Comparison of ENCODE assay signal across 8 cellular contexts in the genomic region with DNA sequence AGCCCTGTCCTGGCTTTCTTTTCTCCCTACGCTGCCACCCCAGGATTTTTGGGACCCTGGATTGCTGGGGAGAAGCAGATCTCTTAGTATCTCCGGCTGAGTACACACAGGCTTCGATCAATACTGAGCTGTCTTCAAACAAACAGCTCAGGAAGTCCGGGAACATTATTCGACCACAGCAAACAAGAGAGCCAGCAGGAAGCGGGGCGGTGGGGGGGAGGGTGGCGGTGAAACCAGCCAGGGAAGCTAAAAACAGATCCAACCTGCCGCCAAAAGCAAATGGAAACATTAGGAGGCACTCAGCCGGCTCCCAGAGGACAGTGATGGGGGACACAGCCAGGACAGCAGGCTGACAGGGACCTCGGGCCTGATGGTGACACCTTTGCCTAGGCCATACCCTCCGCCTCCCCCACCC. TPM values are rescaled to one million over a fixed set of nuclear protein-coding genes. Genes with fewer than 3 reads are reported as not detected.
DNase-seq lines count a peak whose midpoint lies in the region; ATAC-seq, FAIRE-seq and TF ChIP-seq lines count a peak whose summit lies in the region.

No MANE protein-coding gene starts in this region.

- TF ChIP-seq CTCF in GM23338 (conservative IDR thresholded peaks at IDR 0.05; ENCODE audit: low read depth in 2 of 2) (no peak), endothelial cell of umbilical vein (IDR thresholded peaks at IDR 0.05; ENCODE audit: extremely low read depth in 1 of 2, insufficient read depth in 1 of 2, low read depth in 1 of 2, low read length in 2 of 2) (no peak), osteoblast (IDR thresholded peaks at IDR 0.05; ENCODE audit: extremely low read depth, low read depth, low read length) (no peak)

- peak overlapping the region; percentile 91 for H3K27ac Mint-ChIP-seq in GM23338

- H3K27me3 ChIP-seq in GM23338 (ENCODE audit: insufficient read depth) (no peaks in the 10 kb centered on the region), endothelial cell of umbilical vein (ENCODE audit: control insufficient read depth in 2 of 2, insufficient read depth in 2 of 2, low read length in 2 of 2) (no peaks in the 10 kb centered on the region), osteoblast (ENCODE audit: insufficient read depth, low read length) (no peaks in the 10 kb centered on the region)

- ATAC-seq in GM23338, result peak; percentile 29
- ATAC-seq in HG02763 (IDR thresholded peaks at IDR 0.05; ENCODE audit: unreplicated experiment), result no peak
- no peak for ATAC-seq in GM21390 (IDR thresholded peaks at IDR 0.05; ENCODE audit: unreplicated experiment)

- H3K9me2 ChIP-seq in GM23338 (ENCODE audit: insufficient read depth), result no peaks in the 10 kb centered on the region

- peak overlapping the region; percentile 33; the same call in 2 of the 3 replicates for H3K4me3 Mint-ChIP-seq in GM23338

- peak overlapping the region; percentile 22; the same call in 1 of the 2 replicates for H3K4me3 ChIP-seq in GM23338
- H3K4me3 ChIP-seq in endothelial cell of umbilical vein (replicated peaks in 1 of 3; ENCODE audit: insufficient read depth in 1 of 3, low read depth in 1 of 3, low read length in 3 of 3), result no peak overlapping the region
- H3K4me3 ChIP-seq in osteoblast (ENCODE audit: insufficient read depth, low read length), result no peak overlapping the region

- no peaks in the 10 kb centered on the region for H3K9me3 ChIP-seq in endothelial cell of umbilical vein (replicated peaks; ENCODE audit: control insufficient read depth, insufficient read depth, low read length)
- no peaks in the 10 kb centered on the region for H3K9me3 ChIP-seq in osteoblast (ENCODE audit: low read depth, low read length)

- H3K4me1 Mint-ChIP-seq in GM23338, result peaks cover 21% of the 10 kb centered on the region

- no TSS peak for BruUV-seq in endothelial cell of umbilical vein (replicated peaks; lab: Mats Ljungman, UMichigan)

- H4K20me1 ChIP-seq in GM23338 (replicated peaks; ENCODE audit: insufficient read depth) (no peaks in the 10 kb centered on the region), endothelial cell of umbilical vein (replicated peaks; ENCODE audit: control insufficient read depth, extremely low read depth, insufficient read depth, low read length) (no peaks in the 10 kb centered on the region), osteoblast (ENCODE audit: insufficient read depth, low read length) (no peaks in the 10 kb centered on the region)

- no peak overlapping the region for H2AFZ ChIP-seq in GM23338
- H2AFZ ChIP-seq in endothelial cell of umbilical vein (ENCODE audit: low read depth, low read length), result peak overlapping the region; percentile 84
- peak overlapping the region; percentile 35 for H2AFZ ChIP-seq in osteoblast (ENCODE audit: low read length)

- H3F3A ChIP-seq in GM23338 (replicated peaks; ENCODE audit: low read depth), result peaks cover 17% of the 10 kb centered on the region; the same call in 1 of the 2 replicates

- H3K79me2 ChIP-seq in GM23338 (replicated peaks; ENCODE audit: insufficient read depth) (no peaks in the 10 kb centered on the region), endothelial cell of umbilical vein (ENCODE audit: control insufficient read depth, insufficient read depth, low read length) (no peaks in the 10 kb centered on the region), osteoblast (ENCODE audit: insufficient read depth, low read length) (no peaks in the 10 kb centered on the region)

- peaks cover 24% of the 10 kb centered on the region for H3K4me1 ChIP-seq in GM23338 (ENCODE audit: insufficient read depth)
- peaks cover 14% of the 10 kb centered on the region for H3K4me1 ChIP-seq in endothelial cell of umbilical vein (ENCODE audit: control insufficient read depth, extremely low read depth, insufficient read depth, low read length)
- H3K4me1 ChIP-seq in osteoblast (ENCODE audit: insufficient read depth, low read length), result no peaks in the 10 kb centered on the region

- dilution Hi-C loops in endothelial cell of umbilical vein (cut with MboI; ENCODE audit: extremely low pct_ligation_motif_present, low sequenced_read_pairs), result no loop called here

- DNase-seq in GM23338 (ENCODE audit: low spot score) (peak; percentile 73), NCI-H748 treated with DMSO at 0.1 percent for 48 hours (lab: John Stamatoyannopoulos, UW) (peak; percentile 55), endothelial cell of umbilical vein (ENCODE audit: low read depth, low spot score) (peak; percentile 26), osteoblast (ENCODE audit: insufficient read length, low spot score, missing footprints) (peak; percentile 83), AG08396 (ENCODE audit: low spot score) (no peak), NCI-H187 treated with DMSO at 0.1 percent for 48 hours (lab: John Stamatoyannopoulos, UW) (no peak)

- H3K9me3 Mint-ChIP-seq in GM23338, result no peaks in the 10 kb centered on the region; the same call in 2 of the 3 replicates

- no peak for TF ChIP-seq POLR2A in endothelial cell of umbilical vein (IDR thresholded peaks at IDR 0.05; ENCODE audit: low read depth, low read length)

- H3K27ac ChIP-seq in GM23338 (ENCODE audit: low read depth) (peak overlapping the region; percentile 92), endothelial cell of umbilical vein (ENCODE audit: insufficient read depth, low read depth, low read length) (peak overlapping the region; percentile 61), osteoblast (ENCODE audit: low read depth, low read length) (no peak overlapping the region)

- POLR2A ChIA-PET in endothelial cell of umbilical vein (lab: Charles Lee), result interaction anchor here (0.6 kb wide), 2 partner anchors 10 to 150 kb away, joined by 4 to 7 read pairs; no protein-coding TSS in a partner anchor

- no peaks in the 10 kb centered on the region for H3K9me1 ChIP-seq in endothelial cell of umbilical vein (replicated peaks; ENCODE audit: control insufficient read depth, extremely low read depth, insufficient read depth, low read length)

- H3K36me3 Mint-ChIP-seq in GM23338 (ENCODE audit: low read depth), result peaks cover 54% of the 10 kb centered on the region

- H3K4me2 ChIP-seq in GM23338, result peak overlapping the region; percentile 66
- H3K4me2 ChIP-seq in endothelial cell of umbilical vein (ENCODE audit: insufficient read depth, low read length), result peak overlapping the region; percentile 25
- no peak overlapping the region for H3K4me2 ChIP-seq in osteoblast (ENCODE audit: insufficient read depth, low read length)

- peak overlapping the region; percentile 16 for H3K9ac ChIP-seq in endothelial cell of umbilical vein (replicated peaks; ENCODE audit: extremely low read depth, insufficient read depth, low read length)

- no peaks in the 10 kb centered on the region for H3K36me3 ChIP-seq in GM23338 (ENCODE audit: insufficient read depth)
- no peaks in the 10 kb centered on the region for H3K36me3 ChIP-seq in endothelial cell of umbilical vein (ENCODE audit: control insufficient read depth in 2 of 2, extremely low read depth in 1 of 2, insufficient read depth in 2 of 2, low read length in 2 of 2)
- H3K36me3 ChIP-seq in osteoblast (ENCODE audit: insufficient read depth, low read length), result no peaks in the 10 kb centered on the region

- H3K27me3 Mint-ChIP-seq in GM23338 (ENCODE audit: insufficient read depth, low read depth, poor library complexity), result peaks cover 18% of the 10 kb centered on the region

- CTCF ChIA-PET in endothelial cell of umbilical vein (lab: Charles Lee), result interaction anchor here (0.7 to 6.0 kb wide), 9 partner anchors 10 to 226 kb away, joined by 3 to 45 read pairs (median 4); no protein-coding TSS in a partner anchor

- FAIRE-seq in endothelial cell of umbilical vein (lab: Jason Lieb, UNC), result peak; percentile 89

- intact Hi-C loops in endothelial cell of umbilical vein (cut with micrococcal nuclease), result no loop called here

RNA-seq across cellular contexts. Expression of gene BCAM, which starts 12.2 kb away (rescaled TPM):
- total RNA-seq in GM23338 (2014; rRNA removed; shearing (Covaris generic)), result 80.5 and 100 TPM in 2 replicates
- polyA plus RNA-seq in GM23338 (2016; fragmentation: Nextera tagmentation; extraction: Ambion mirVana) (33.3 and 36.9 TPM in 2 replicates), endothelial cell of umbilical vein (23.9 and 32.5 TPM in 2 replicates)
- total RNA-seq in endothelial cell of umbilical vein (28.5 and 29.0 TPM in 2 replicates), osteoblast (4.3 and 4.4 TPM in 2 replicates)
- 10.3 and 16.7 TPM in 2 replicates for polyA plus RNA-seq in endothelial cell of umbilical vein (2011; cell fraction: cytosol; rRNA removed)
- 38.1 and 38.2 TPM in 2 replicates for polyA plus RNA-seq in endothelial cell of umbilical vein (2011; cell fraction: nucleus; rRNA removed)
- 15.7 and 30.3 TPM in 2 replicates for polyA plus RNA-seq in endothelial cell of umbilical vein (2012)
- 7.8 and 9.4 TPM in 2 replicates for polyA minus RNA-seq in endothelial cell of umbilical vein
- polyA minus RNA-seq in endothelial cell of umbilical vein (2011; cell fraction: cytosol; rRNA and poly(A)+ RNA removed), result not detected
- polyA minus RNA-seq in endothelial cell of umbilical vein (2011; cell fraction: nucleus; rRNA and poly(A)+ RNA removed), result 5.0 and 12.7 TPM in 2 replicates

RNA-seq across cellular contexts. Expression of gene CBLC, which starts 19.0 kb away (rescaled TPM):
- total RNA-seq in GM23338 (2014; rRNA removed; shearing (Covaris generic)), result 27.1 and 29.3 TPM in 2 replicates
- polyA plus RNA-seq in GM23338 (2016; fragmentation: Nextera tagmentation; extraction: Ambion mirVana) (13.8 and 14.5 TPM in 2 replicates), endothelial cell of umbilical vein (0.04 and 0.08 TPM in 2 replicates)
- total RNA-seq in endothelial cell of umbilical vein (not detected in 2 replicates), osteoblast (not detected in 2 replicates)
- not detected in 2 replicates for polyA plus RNA-seq in endothelial cell of umbilical vein (2011; cell fraction: cytosol; rRNA removed)
- polyA plus RNA-seq in endothelial cell of umbilical vein (2011; cell fraction: nucleus; rRNA removed), result 0.10 TPM in 1 of 2 replicates, not detected in the other
- polyA plus RNA-seq in endothelial cell of umbilical vein (2012), result not detected in 2 replicates
- polyA minus RNA-seq in endothelial cell of umbilical vein, result not detected in 2 replicates
- polyA minus RNA-seq in endothelial cell of umbilical vein (2011; cell fraction: cytosol; rRNA and poly(A)+ RNA removed), result not detected
- not detected in 2 replicates for polyA minus RNA-seq in endothelial cell of umbilical vein (2011; cell fraction: nucleus; rRNA and poly(A)+ RNA removed)

RNA-seq across cellular contexts. Expression of gene BCL3, which starts 48.2 kb away (rescaled TPM):
- total RNA-seq in GM23338 (2014; rRNA removed; shearing (Covaris generic)), result 0.62 and 1.4 TPM in 2 replicates
- polyA plus RNA-seq in GM23338 (2016; fragmentation: Nextera tagmentation; extraction: Ambion mirVana) (3.3 and 4.1 TPM in 2 replicates), endothelial cell of umbilical vein (11.0 and 15.3 TPM in 2 replicates)
- total RNA-seq in endothelial cell of umbilical vein (24.0 and 26.9 TPM in 2 replicates), osteoblast (6.5 and 7.2 TPM in 2 replicates)
- 7.2 and 9.0 TPM in 2 replicates for polyA plus RNA-seq in endothelial cell of umbilical vein (2011; cell fraction: cytosol; rRNA removed)
- 9.7 and 11.6 TPM in 2 replicates for polyA plus RNA-seq in endothelial cell of umbilical vein (2011; cell fraction: nucleus; rRNA removed)
- 10.4 and 17.2 TPM in 2 replicates for polyA plus RNA-seq in endothelial cell of umbilical vein (2012)
- 4.7 and 10.4 TPM in 2 replicates for polyA minus RNA-seq in endothelial cell of umbilical vein
- 17.0 TPM for polyA minus RNA-seq in endothelial cell of umbilical vein (2011; cell fraction: cytosol; rRNA and poly(A)+ RNA removed)
- polyA minus RNA-seq in endothelial cell of umbilical vein (2011; cell fraction: nucleus; rRNA and poly(A)+ RNA removed), result 5.7 and 7.2 TPM in 2 replicates

RNA-seq across cellular contexts. Expression of gene NECTIN2, which starts 49.4 kb away (rescaled TPM):
- total RNA-seq in GM23338 (2014; rRNA removed; shearing (Covaris generic)), result 230 and 235 TPM in 2 replicates
- polyA plus RNA-seq in GM23338 (2016; fragmentation: Nextera tagmentation; extraction: Ambion mirVana), result 109 and 113 TPM in 2 replicates
- 205 and 211 TPM in 2 replicates for total RNA-seq in endothelial cell of umbilical vein
- polyA plus RNA-seq in endothelial cell of umbilical vein, result 238 and 262 TPM in 2 replicates
- 178 and 183 TPM in 2 replicates for polyA plus RNA-seq in endothelial cell of umbilical vein (2011; cell fraction: cytosol; rRNA removed)
- 105 and 107 TPM in 2 replicates for polyA plus RNA-seq in endothelial cell of umbilical vein (2011; cell fraction: nucleus; rRNA removed)
- polyA plus RNA-seq in endothelial cell of umbilical vein (2012), result 180 and 213 TPM in 2 replicates
- 157 and 176 TPM in 2 replicates for polyA minus RNA-seq in endothelial cell of umbilical vein
- polyA minus RNA-seq in endothelial cell of umbilical vein (2011; cell fraction: cytosol; rRNA and poly(A)+ RNA removed), result 21.1 TPM
- 43.5 and 56.6 TPM in 2 replicates for polyA minus RNA-seq in endothelial cell of umbilical vein (2011; cell fraction: nucleus; rRNA and poly(A)+ RNA removed)
- total RNA-seq in osteoblast, result 38.9 and 46.0 TPM in 2 replicates

Comparison
In these comparisons a context has a peak if more than half of its experiments do, and no peak if none do; other contexts are left out.
1. DNase-seq: peak in GM23338 (single experiment), NCI-H748 treated with DMSO at 0.1 percent for 48 hours (single experiment), endothelial cell of umbilical vein (single experiment) and osteoblast (single experiment); none in AG08396 (single experiment) and NCI-H187 treated with DMSO at 0.1 percent for 48 hours (single experiment).
2. RNA of gene CBLC, which starts 19.0 kb away (total RNA-seq): 27.1 to 29.3 TPM in GM23338; not detected in endothelial cell of umbilical vein and not detected in osteoblast; every median in the first group is over 10 times any median in the second.